ENCODE assay signal across 1 cellular context in genomic region chr4:141713771-141714445, GRCh38.
A peak's percentile ranks its signal among the peaks of the same experiment; 100 is the strongest.
TF ChIP-seq lines count a peak whose summit lies in the region.

No MANE protein-coding gene starts in this region.

TF ChIP-seq in SK-N-SH, 30 proteins besides CTCF, POLR2A, EP300 and RAD21 (continued from another document):
- TF ChIP-seq, protein P1, sequence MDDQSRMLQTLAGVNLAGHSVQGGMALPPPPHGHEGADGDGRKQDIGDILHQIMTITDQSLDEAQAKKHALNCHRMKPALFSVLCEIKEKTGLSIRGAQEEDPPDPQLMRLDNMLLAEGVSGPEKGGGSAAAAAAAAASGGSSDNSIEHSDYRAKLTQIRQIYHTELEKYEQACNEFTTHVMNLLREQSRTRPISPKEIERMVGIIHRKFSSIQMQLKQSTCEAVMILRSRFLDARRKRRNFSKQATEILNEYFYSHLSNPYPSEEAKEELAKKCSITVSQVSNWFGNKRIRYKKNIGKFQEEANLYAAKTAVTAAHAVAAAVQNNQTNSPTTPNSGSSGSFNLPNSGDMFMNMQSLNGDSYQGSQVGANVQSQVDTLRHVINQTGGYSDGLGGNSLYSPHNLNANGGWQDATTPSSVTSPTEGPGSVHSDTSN (IDR thresholded peaks at IDR 0.05) = 0 out of 2 replicates have a peak, but pooled peaks have one; percentile 24
TF ChIP-seq in SK-N-SH: peak in this region for 3.
